ENCODE assay signal across 1 cellular context in the genomic region with DNA sequence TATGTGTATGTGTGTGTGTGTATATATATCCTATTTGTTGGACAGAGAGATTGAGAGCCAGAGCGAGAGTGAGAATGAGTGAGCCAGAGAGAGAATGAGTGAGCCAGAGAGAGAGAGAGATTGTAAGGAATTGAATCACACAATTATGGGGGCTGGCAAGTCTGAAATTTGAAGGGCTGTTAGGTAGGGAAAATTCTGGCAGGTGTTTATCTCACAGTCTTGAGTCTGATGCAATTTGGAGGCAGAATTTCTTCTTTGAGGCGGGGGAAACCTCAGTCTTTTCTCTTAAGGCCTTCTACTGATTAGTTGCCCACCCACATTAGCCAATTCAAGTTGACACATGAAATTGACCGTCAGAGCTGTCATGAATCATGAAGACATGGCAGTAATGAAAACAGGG.
TF ChIP-seq lines count a peak whose summit lies in the region.

No MANE protein-coding gene starts in this region.

TF ChIP-seq in K562, 482 proteins besides CTCF, POLR2A, EP300 and RAD21 (continued from another document and continues in another):
- TF ChIP-seq, protein P1, sequence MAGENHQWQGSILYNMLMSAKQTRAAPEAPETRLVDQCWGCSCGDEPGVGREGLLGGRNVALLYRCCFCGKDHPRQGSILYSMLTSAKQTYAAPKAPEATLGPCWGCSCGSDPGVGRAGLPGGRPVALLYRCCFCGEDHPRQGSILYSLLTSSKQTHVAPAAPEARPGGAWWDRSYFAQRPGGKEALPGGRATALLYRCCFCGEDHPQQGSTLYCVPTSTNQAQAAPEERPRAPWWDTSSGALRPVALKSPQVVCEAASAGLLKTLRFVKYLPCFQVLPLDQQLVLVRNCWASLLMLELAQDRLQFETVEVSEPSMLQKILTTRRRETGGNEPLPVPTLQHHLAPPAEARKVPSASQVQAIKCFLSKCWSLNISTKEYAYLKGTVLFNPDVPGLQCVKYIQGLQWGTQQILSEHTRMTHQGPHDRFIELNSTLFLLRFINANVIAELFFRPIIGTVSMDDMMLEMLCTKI (IDR thresholded peaks at IDR 0.05; ENCODE audit: partially characterized antibody): no peak
- TF ChIP-seq RFX1 (IDR thresholded peaks at IDR 0.05) (no peak), BRCA1 (IDR thresholded peaks at IDR 0.05) (no peak), BRCA1 (CRISPR knock-in tag; IDR thresholded peaks at IDR 0.05) (no peak), ARNT (IDR thresholded peaks at IDR 0.05) (no peak; a peak in 1 of 4 replicates), EP400 (IDR thresholded peaks at IDR 0.05) (peak; percentile 73), CHD2 (IDR thresholded peaks at IDR 0.05; ENCODE audit: low read depth, low read length) (no peak), ZNF311 (CRISPR knock-in tag; IDR thresholded peaks at IDR 0.05) (no peak), ZFX (CRISPR knock-in tag; IDR thresholded peaks at IDR 0.05) (no peak), RFX5 (IDR thresholded peaks at IDR 0.05; ENCODE audit: low read depth, low read length) (no peak), RBM25 (IDR thresholded peaks at IDR 0.05; ENCODE audit: low read depth, low read length, severe bottlenecking) (peak; percentile 26), TCF3 (CRISPR knock-in tag; IDR thresholded peaks at IDR 0.05) (peak; percentile 67), SMARCB1 (IDR thresholded peaks at IDR 0.05; ENCODE audit: insufficient read length, low read depth) (no peak), ZEB2 (IDR thresholded peaks at IDR 0.05) (peak; percentile 81), ZNF766 (CRISPR knock-in tag; conservative IDR thresholded peaks at IDR 0.05) (peak; percentile 80; the same call in 1 of the 2 replicates), HMG20A (CRISPR knock-in tag; conservative IDR thresholded peaks at IDR 0.05) (no peak), ZNF584 (CRISPR knock-in tag; IDR thresholded peaks at IDR 0.05; ENCODE audit: low read depth) (peak; percentile 79; the same call in 1 of the 2 replicates), DMBX1 (CRISPR knock-in tag; IDR thresholded peaks at IDR 0.05; ENCODE audit: borderline replicate concordance) (peak; percentile 90), MIER1 (IDR thresholded peaks at IDR 0.05; ENCODE audit: low read depth) (no peak), ZNF589 (CRISPR knock-in tag; IDR thresholded peaks at IDR 0.05; ENCODE audit: low read depth) (peak; percentile 93), CXXC5 (CRISPR knock-in tag; IDR thresholded peaks at IDR 0.05) (peak; percentile 61), ZNF445 (CRISPR knock-in tag; IDR thresholded peaks at IDR 0.05; ENCODE audit: low read depth) (no peak), CBFA2T3 (IDR thresholded peaks at IDR 0.05) (peak; percentile 45; the same call in 1 of the 2 replicates), TEAD1 (CRISPR knock-in tag; IDR thresholded peaks at IDR 0.05) (no peak), MCM7 (IDR thresholded peaks at IDR 0.05) (no peak), IRF2 (CRISPR knock-in tag; IDR thresholded peaks at IDR 0.05) (no peak), TAF9B (IDR thresholded peaks at IDR 0.05; ENCODE audit: partially characterized antibody) (no peak), ZFP36 (IDR thresholded peaks at IDR 0.05; ENCODE audit: low read depth, low read length, partially characterized antibody) (no peak), KDM4B (IDR thresholded peaks at IDR 0.05; ENCODE audit: borderline replicate concordance in 2 of 2, low read depth in 1 of 2) (no peak), ETV1 (tag; conservative IDR thresholded peaks at IDR 0.05; ENCODE audit: low read depth) (peak; percentile 31; the same call in 1 of the 2 replicates), COPS2 (conservative IDR thresholded peaks at IDR 0.05) (no peak), PML (IDR thresholded peaks at IDR 0.05; ENCODE audit: low read length) (no peak), GABPB2 (CRISPR knock-in tag; conservative IDR thresholded peaks at IDR 0.05) (no peak), MYNN (IDR thresholded peaks at IDR 0.05) (no peak), MYNN (CRISPR knock-in tag; IDR thresholded peaks at IDR 0.05) (no peak), KAT7 (CRISPR knock-in tag; IDR thresholded peaks at IDR 0.05; ENCODE audit: borderline replicate concordance) (no peak), BDP1 (IDR thresholded peaks at IDR 0.05; ENCODE audit: insufficient read depth, insufficient read length) (no peak), YY1 (IDR thresholded peaks at IDR 0.05; ENCODE audit: borderline replicate concordance in 1 of 3, control insufficient read depth in 1 of 3, extremely low read depth in 1 of 3, insufficient read depth in 3 of 3, insufficient read length in 1 of 3, insufficient replicate concordance in 2 of 3, low read depth in 1 of 3, low read length in 2 of 3) (no peak), NELFE (IDR thresholded peaks at IDR 0.05; ENCODE audit: insufficient read depth, insufficient read length) (no peak), ZKSCAN8 (CRISPR knock-in tag; IDR thresholded peaks at IDR 0.05) (no peak), ZNF79 (CRISPR knock-in tag; IDR thresholded peaks at IDR 0.05; ENCODE audit: low read depth) (peak; percentile 72; the same call in 1 of the 2 replicates), ZNF764 (CRISPR knock-in tag; IDR thresholded peaks at IDR 0.05; ENCODE audit: low read depth) (no peak), NCOA4 (IDR thresholded peaks at IDR 0.05; ENCODE audit: partially characterized antibody) (no peak), SIN3B (IDR thresholded peaks at IDR 0.05; ENCODE audit: low read depth) (no peak), HDAC1 (IDR thresholded peaks at IDR 0.05) (no peak)
- TF ChIP-seq, protein P2, sequence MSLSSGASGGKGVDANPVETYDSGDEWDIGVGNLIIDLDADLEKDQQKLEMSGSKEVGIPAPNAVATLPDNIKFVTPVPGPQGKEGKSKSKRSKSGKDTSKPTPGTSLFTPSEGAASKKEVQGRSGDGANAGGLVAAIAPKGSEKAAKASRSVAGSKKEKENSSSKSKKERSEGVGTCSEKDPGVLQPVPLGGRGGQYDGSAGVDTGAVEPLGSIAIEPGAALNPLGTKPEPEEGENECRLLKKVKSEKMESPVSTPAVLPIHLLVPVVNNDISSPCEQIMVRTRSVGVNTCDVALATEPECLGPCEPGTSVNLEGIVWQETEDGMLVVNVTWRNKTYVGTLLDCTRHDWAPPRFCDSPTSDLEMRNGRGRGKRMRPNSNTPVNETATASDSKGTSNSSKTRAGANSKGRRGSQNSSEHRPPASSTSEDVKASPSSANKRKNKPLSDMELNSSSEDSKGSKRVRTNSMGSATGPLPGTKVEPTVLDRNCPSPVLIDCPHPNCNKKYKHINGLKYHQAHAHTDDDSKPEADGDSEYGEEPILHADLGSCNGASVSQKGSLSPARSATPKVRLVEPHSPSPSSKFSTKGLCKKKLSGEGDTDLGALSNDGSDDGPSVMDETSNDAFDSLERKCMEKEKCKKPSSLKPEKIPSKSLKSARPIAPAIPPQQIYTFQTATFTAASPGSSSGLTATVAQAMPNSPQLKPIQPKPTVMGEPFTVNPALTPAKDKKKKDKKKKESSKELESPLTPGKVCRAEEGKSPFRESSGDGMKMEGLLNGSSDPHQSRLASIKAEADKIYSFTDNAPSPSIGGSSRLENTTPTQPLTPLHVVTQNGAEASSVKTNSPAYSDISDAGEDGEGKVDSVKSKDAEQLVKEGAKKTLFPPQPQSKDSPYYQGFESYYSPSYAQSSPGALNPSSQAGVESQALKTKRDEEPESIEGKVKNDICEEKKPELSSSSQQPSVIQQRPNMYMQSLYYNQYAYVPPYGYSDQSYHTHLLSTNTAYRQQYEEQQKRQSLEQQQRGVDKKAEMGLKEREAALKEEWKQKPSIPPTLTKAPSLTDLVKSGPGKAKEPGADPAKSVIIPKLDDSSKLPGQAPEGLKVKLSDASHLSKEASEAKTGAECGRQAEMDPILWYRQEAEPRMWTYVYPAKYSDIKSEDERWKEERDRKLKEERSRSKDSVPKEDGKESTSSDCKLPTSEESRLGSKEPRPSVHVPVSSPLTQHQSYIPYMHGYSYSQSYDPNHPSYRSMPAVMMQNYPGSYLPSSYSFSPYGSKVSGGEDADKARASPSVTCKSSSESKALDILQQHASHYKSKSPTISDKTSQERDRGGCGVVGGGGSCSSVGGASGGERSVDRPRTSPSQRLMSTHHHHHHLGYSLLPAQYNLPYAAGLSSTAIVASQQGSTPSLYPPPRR (CRISPR knock-in tag; IDR thresholded peaks at IDR 0.05; ENCODE audit: borderline replicate concordance): no peak
- TF ChIP-seq, protein P3, sequence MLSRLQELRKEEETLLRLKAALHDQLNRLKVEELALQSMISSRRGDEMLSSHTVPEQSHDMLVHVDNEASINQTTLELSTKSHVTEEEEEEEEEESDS (CRISPR knock-in tag; IDR thresholded peaks at IDR 0.05): no peak
- TF ChIP-seq, protein P4, sequence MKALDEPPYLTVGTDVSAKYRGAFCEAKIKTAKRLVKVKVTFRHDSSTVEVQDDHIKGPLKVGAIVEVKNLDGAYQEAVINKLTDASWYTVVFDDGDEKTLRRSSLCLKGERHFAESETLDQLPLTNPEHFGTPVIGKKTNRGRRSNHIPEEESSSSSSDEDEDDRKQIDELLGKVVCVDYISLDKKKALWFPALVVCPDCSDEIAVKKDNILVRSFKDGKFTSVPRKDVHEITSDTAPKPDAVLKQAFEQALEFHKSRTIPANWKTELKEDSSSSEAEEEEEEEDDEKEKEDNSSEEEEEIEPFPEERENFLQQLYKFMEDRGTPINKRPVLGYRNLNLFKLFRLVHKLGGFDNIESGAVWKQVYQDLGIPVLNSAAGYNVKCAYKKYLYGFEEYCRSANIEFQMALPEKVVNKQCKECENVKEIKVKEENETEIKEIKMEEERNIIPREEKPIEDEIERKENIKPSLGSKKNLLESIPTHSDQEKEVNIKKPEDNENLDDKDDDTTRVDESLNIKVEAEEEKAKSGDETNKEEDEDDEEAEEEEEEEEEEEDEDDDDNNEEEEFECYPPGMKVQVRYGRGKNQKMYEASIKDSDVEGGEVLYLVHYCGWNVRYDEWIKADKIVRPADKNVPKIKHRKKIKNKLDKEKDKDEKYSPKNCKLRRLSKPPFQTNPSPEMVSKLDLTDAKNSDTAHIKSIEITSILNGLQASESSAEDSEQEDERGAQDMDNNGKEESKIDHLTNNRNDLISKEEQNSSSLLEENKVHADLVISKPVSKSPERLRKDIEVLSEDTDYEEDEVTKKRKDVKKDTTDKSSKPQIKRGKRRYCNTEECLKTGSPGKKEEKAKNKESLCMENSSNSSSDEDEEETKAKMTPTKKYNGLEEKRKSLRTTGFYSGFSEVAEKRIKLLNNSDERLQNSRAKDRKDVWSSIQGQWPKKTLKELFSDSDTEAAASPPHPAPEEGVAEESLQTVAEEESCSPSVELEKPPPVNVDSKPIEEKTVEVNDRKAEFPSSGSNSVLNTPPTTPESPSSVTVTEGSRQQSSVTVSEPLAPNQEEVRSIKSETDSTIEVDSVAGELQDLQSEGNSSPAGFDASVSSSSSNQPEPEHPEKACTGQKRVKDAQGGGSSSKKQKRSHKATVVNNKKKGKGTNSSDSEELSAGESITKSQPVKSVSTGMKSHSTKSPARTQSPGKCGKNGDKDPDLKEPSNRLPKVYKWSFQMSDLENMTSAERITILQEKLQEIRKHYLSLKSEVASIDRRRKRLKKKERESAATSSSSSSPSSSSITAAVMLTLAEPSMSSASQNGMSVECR (CRISPR knock-in tag; IDR thresholded peaks at IDR 0.05): no peak
- TF ChIP-seq, protein P5, sequence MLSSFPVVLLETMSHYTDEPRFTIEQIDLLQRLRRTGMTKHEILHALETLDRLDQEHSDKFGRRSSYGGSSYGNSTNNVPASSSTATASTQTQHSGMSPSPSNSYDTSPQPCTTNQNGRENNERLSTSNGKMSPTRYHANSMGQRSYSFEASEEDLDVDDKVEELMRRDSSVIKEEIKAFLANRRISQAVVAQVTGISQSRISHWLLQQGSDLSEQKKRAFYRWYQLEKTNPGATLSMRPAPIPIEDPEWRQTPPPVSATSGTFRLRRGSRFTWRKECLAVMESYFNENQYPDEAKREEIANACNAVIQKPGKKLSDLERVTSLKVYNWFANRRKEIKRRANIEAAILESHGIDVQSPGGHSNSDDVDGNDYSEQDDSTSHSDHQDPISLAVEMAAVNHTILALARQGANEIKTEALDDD (IDR thresholded peaks at IDR 0.05): 0 out of 2 replicates have a peak, but pooled peaks have one; percentile 35
- TF ChIP-seq, protein P6, sequence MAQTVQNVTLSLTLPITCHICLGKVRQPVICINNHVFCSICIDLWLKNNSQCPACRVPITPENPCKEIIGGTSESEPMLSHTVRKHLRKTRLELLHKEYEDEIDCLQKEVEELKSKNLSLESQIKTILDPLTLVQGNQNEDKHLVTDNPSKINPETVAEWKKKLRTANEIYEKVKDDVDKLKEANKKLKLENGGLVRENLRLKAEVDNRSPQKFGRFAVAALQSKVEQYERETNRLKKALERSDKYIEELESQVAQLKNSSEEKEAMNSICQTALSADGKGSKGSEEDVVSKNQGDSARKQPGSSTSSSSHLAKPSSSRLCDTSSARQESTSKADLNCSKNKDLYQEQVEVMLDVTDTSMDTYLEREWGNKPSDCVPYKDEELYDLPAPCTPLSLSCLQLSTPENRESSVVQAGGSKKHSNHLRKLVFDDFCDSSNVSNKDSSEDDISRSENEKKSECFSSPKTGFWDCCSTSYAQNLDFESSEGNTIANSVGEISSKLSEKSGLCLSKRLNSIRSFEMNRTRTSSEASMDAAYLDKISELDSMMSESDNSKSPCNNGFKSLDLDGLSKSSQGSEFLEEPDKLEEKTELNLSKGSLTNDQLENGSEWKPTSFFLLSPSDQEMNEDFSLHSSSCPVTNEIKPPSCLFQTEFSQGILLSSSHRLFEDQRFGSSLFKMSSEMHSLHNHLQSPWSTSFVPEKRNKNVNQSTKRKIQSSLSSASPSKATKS (CRISPR knock-in tag; IDR thresholded peaks at IDR 0.05): no peak
- TF ChIP-seq, protein P7, sequence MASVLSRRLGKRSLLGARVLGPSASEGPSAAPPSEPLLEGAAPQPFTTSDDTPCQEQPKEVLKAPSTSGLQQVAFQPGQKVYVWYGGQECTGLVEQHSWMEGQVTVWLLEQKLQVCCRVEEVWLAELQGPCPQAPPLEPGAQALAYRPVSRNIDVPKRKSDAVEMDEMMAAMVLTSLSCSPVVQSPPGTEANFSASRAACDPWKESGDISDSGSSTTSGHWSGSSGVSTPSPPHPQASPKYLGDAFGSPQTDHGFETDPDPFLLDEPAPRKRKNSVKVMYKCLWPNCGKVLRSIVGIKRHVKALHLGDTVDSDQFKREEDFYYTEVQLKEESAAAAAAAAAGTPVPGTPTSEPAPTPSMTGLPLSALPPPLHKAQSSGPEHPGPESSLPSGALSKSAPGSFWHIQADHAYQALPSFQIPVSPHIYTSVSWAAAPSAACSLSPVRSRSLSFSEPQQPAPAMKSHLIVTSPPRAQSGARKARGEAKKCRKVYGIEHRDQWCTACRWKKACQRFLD (CRISPR knock-in tag; IDR thresholded peaks at IDR 0.05): peak; percentile 34; the same call in 1 of the 2 replicates
